ENCODE assay signal across 34 cellular contexts in genomic region chr11:111395749-111396148, GRCh38. TPM values are rescaled to one million over a fixed set of nuclear protein-coding genes. Genes with fewer than 3 reads are reported as not detected.
"Had no signal": no experiment of that assay in that cellular context is flagged by ENCODE, and none has a peak within 500 bp of the region (broad histone marks: within the 10 kb centered on the region; RNA-seq: fewer than 3 reads in every experiment).

No MANE protein-coding gene starts in this region.

- H3K27ac ChIP-seq: heart right ventricle, left lung, neutrophil, ovary, skin epidermis, suprapubic skin, tibial artery, upper lobe of right lung, VCaP had no signal

- H3K36me3 Mint-ChIP-seq: natural killer cell treated with Interleukin-12 subunit alpha and Interleukin-12 subunit beta and Interleukin-15 and Interleukin-18, amount 100 ng/mL, for 72 hours; stimulated activated effector memory CD8-positive, alpha-beta T cell treated with anti-CD3 and anti-CD28 coated beads, Interleukin-12 subunit alpha, Interleukin-12 subunit beta, amount 100 ng/mL, for 72 hours had no signal

- H3K4me3 Mint-ChIP-seq: activated CD4-positive, alpha-beta memory T cell treated with anti-CD3 and anti-CD28 coated beads, Interleukin-2, amount 10 ng/mL, durations not matched to agents 7 days and 5 days; activated CD4-positive, alpha-beta T cell treated with anti-CD3 and anti-CD28 coated beads, Interleukin-2, amount 10 ng/mL, durations not matched to agents 7 days and 5 days; activated T-cell treated with anti-CD3 and anti-CD28 coated beads, Interleukin-2, amount 50 U/mL, for 24 hours; activated T-helper 17 cell treated with anti-CD3 and anti-CD28 coated beads, Interleukin-2, amount 50 U/mL, for 72 hours; natural killer cell treated with Interleukin-12 subunit alpha and Interleukin-12 subunit beta and Interleukin-15 and Interleukin-18, amount 100 ng/mL, for 72 hours; stimulated activated effector memory CD8-positive, alpha-beta T cell treated with anti-CD3 and anti-CD28 coated beads, Interleukin-12 subunit alpha, Interleukin-12 subunit beta, amount 100 ng/mL, for 72 hours; T-helper 1 cell treated with Interleukin-12 subunit alpha and Interleukin-12 subunit beta and Interleukin-4 antibody, amounts not matched to agents 30 μg/mL and 1 μg/mL, for 36 hours had no signal

- H3K27ac Mint-ChIP-seq: activated CD4-positive, alpha-beta memory T cell treated with anti-CD3 and anti-CD28 coated beads, Interleukin-2, amount 10 ng/mL, durations not matched to agents 7 days and 5 days; activated CD4-positive, alpha-beta T cell treated with anti-CD3 and anti-CD28 coated beads, Interleukin-2, amount 10 ng/mL, durations not matched to agents 7 days and 5 days; activated T-cell treated with anti-CD3 and anti-CD28 coated beads, Interleukin-2, amount 50 U/mL, for 24 hours; activated T-helper 17 cell treated with anti-CD3 and anti-CD28 coated beads, Interleukin-2, amount 50 U/mL, for 72 hours; natural killer cell treated with Interleukin-12 subunit alpha and Interleukin-12 subunit beta and Interleukin-15 and Interleukin-18, amount 100 ng/mL, for 72 hours; stimulated activated effector memory CD8-positive, alpha-beta T cell treated with anti-CD3 and anti-CD28 coated beads, Interleukin-12 subunit alpha, Interleukin-12 subunit beta, amount 100 ng/mL, for 72 hours; T-helper 1 cell treated with Interleukin-12 subunit alpha and Interleukin-12 subunit beta and Interleukin-4 antibody, amounts not matched to agents 30 μg/mL and 1 μg/mL, for 36 hours had no signal

- H3K4me1 Mint-ChIP-seq: activated T-helper 17 cell treated with anti-CD3 and anti-CD28 coated beads, Interleukin-2, amount 50 U/mL, for 72 hours; stimulated activated effector memory CD8-positive, alpha-beta T cell treated with anti-CD3 and anti-CD28 coated beads, Interleukin-12 subunit alpha, Interleukin-12 subunit beta, amount 100 ng/mL, for 72 hours had no signal

- H3K27me3 Mint-ChIP-seq: activated CD4-positive, alpha-beta T cell treated with anti-CD3 and anti-CD28 coated beads, Interleukin-2, amount 10 ng/mL, durations not matched to agents 7 days and 5 days; activated T-cell treated with anti-CD3 and anti-CD28 coated beads, Interleukin-2, amount 50 U/mL, for 24 hours had no signal

- H3K36me3 ChIP-seq: breast epithelium, heart right ventricle, left lung, neutrophil, ovary, suprapubic skin, tibial artery, upper lobe of right lung had no signal

- H3K4me1 ChIP-seq: heart right ventricle, left lung, suprapubic skin, tibial artery, upper lobe of right lung had no signal

- H3K9me3 ChIP-seq: breast epithelium, heart right ventricle, left lung, mucosa of descending colon, neutrophil, ovary, suprapubic skin, tibial artery, upper lobe of right lung had no signal

- DNase-seq: activated CD4-positive, alpha-beta memory T cell treated with anti-CD3 and anti-CD28 coated beads, Interleukin-2, amount 10 ng/mL, durations not matched to agents 7 days and 5 days; activated CD4-positive, alpha-beta T cell treated with anti-CD3 and anti-CD28 coated beads, Interleukin-2, amount 10 ng/mL, durations not matched to agents 7 days and 5 days; activated CD8-positive, alpha-beta memory T cell treated with anti-CD3 and anti-CD28 coated beads, Interleukin-2, amount 50 U/mL, for 48 hours; activated gamma-delta T cell treated with Interleukin-2 at 50 U/mL for 16 hours; activated naive CD4-positive, alpha-beta T cell treated with anti-CD3 and anti-CD28 coated beads, Interleukin-2, amount 50 U/mL, for 16 hours; activated T-cell treated with anti-CD3 and anti-CD28 coated beads, Interleukin-2, amount 50 U/mL, for 24 hours; amygdala; central memory CD4-positive, alpha-beta T cell; foreskin fibroblast; heart right ventricle; left lung; mucosa of descending colon; ovary; stimulated activated CD4-positive, alpha-beta T cell treated with anti-CD3 and anti-CD28 coated beads, Interleukin-4, amount 100 ng/mL, for 24 hours; T-helper 9 cell; tibial artery; upper lobe of right lung had no signal

- ATAC-seq: activated CD4-positive, CD25-positive, alpha-beta regulatory T cell treated with anti-CD3 and anti-CD28 coated beads, Interleukin-2, amount 50 U/mL, for 24 hours; activated T-helper 17 cell treated with anti-CD3 and anti-CD28 coated beads, Interleukin-2, amount 50 U/mL, for 72 hours; esophagus mucosa; heart right ventricle; left lung; mucosa of descending colon; natural killer cell treated with Interleukin-12 subunit alpha and Interleukin-12 subunit beta and Interleukin-15 and Interleukin-18, amount 100 ng/mL, for 72 hours; stimulated activated effector memory CD8-positive, alpha-beta T cell treated with anti-CD3 and anti-CD28 coated beads, Interleukin-12 subunit alpha, Interleukin-12 subunit beta, amount 100 ng/mL, for 72 hours; upper lobe of right lung had no signal

- FAIRE-seq: endothelial cell of umbilical vein, islet of Langerhans, TTC549 had no signal

- H3K9me3 Mint-ChIP-seq: activated CD4-positive, alpha-beta memory T cell treated with anti-CD3 and anti-CD28 coated beads, Interleukin-2, amount 10 ng/mL, durations not matched to agents 7 days and 5 days; activated CD4-positive, alpha-beta T cell treated with anti-CD3 and anti-CD28 coated beads, Interleukin-2, amount 10 ng/mL, durations not matched to agents 7 days and 5 days; activated T-cell treated with anti-CD3 and anti-CD28 coated beads, Interleukin-2, amount 50 U/mL, for 24 hours; activated T-helper 17 cell treated with anti-CD3 and anti-CD28 coated beads, Interleukin-2, amount 50 U/mL, for 72 hours; natural killer cell treated with Interleukin-12 subunit alpha and Interleukin-12 subunit beta and Interleukin-15 and Interleukin-18, amount 100 ng/mL, for 72 hours; stimulated activated effector memory CD8-positive, alpha-beta T cell treated with anti-CD3 and anti-CD28 coated beads, Interleukin-12 subunit alpha, Interleukin-12 subunit beta, amount 100 ng/mL, for 72 hours; T-helper 1 cell treated with Interleukin-12 subunit alpha and Interleukin-12 subunit beta and Interleukin-4 antibody, amounts not matched to agents 30 μg/mL and 1 μg/mL, for 36 hours had no signal

- H3K27me3 ChIP-seq: breast epithelium, left lung, neutrophil, ovary, tibial artery, upper lobe of right lung had no signal

- H3K4me3 ChIP-seq: breast epithelium, heart right ventricle, left lung, lung, mucosa of descending colon, ovary, skin epidermis, suprapubic skin, tibial artery, upper lobe of right lung had no signal

RNA-seq across cellular contexts. Expression of gene POU2AF1, which starts 16.7 kb away (rescaled TPM):
- total RNA-seq: endothelial cell of umbilical vein, myocyte, renal cortical epithelial cell, suprapubic skin had no signal
- polyA plus RNA-seq: endothelial cell of umbilical vein had no signal
